ENCODE assay signal across 1 cellular context in genomic region chr2:150059676-150060075, GRCh38.
TF ChIP-seq lines count a peak whose summit lies in the region.

No MANE protein-coding gene starts in this region.

TF ChIP-seq in HEK293, 187 proteins besides CTCF, POLR2A, EP300 and RAD21 (continued from another document):
- TF ChIP-seq, protein P1, sequence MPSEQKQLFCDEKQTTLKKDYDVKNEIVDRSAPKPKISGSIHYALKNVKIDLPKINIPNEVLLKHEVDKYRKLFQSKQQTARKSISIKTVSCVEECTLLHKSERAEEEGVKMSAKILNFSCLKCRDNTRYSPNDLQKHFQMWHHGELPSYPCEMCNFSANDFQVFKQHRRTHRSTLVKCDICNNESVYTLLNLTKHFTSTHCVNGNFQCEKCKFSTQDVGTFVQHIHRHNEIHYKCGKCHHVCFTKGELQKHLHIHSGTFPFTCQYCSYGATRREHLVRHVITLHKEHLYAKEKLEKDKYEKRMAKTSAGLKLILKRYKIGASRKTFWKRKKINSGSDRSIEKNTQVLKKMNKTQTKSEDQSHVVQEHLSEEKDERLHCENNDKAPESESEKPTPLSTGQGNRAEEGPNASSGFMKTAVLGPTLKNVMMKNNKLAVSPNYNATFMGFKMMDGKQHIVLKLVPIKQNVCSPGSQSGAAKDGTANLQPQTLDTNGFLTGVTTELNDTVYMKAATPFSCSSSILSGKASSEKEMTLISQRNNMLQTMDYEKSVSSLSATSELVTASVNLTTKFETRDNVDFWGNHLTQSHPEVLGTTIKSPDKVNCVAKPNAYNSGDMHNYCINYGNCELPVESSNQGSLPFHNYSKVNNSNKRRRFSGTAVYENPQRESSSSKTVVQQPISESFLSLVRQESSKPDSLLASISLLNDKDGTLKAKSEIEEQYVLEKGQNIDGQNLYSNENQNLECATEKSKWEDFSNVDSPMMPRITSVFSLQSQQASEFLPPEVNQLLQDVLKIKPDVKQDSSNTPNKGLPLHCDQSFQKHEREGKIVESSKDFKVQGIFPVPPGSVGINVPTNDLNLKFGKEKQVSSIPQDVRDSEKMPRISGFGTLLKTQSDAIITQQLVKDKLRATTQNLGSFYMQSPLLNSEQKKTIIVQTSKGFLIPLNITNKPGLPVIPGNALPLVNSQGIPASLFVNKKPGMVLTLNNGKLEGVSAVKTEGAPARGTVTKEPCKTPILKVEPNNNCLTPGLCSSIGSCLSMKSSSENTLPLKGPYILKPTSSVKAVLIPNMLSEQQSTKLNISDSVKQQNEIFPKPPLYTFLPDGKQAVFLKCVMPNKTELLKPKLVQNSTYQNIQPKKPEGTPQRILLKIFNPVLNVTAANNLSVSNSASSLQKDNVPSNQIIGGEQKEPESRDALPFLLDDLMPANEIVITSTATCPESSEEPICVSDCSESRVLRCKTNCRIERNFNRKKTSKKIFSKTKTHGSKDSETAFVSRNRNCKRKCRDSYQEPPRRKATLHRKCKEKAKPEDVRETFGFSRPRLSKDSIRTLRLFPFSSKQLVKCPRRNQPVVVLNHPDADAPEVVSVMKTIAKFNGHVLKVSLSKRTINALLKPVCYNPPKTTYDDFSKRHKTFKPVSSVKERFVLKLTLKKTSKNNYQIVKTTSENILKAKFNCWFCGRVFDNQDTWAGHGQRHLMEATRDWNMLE (tag by site-specific recombination; conservative IDR thresholded peaks at IDR 0.05; ENCODE audit: low read depth), result peak; percentile 57; the same call in 1 of the 2 replicates
- 0 out of 2 replicates have a peak, but pooled peaks have one; percentile 3 for TF ChIP-seq ZNF654 (tag by site-specific recombination; IDR thresholded peaks at IDR 0.05; ENCODE audit: low read depth)
